9 cellular contexts compared by ENCODE assay signal in genomic region chr11:133134561-133135173, GRCh38.
DNase-seq lines count a peak whose midpoint lies in the region; ATAC-seq and TF ChIP-seq lines count a peak whose summit lies in the region.
"Had no signal": no experiment of that assay in that cellular context is flagged by ENCODE, and none has a peak within 500 bp of the region (broad histone marks: within the 10 kb centered on the region; RNA-seq: fewer than 3 reads in every experiment).

No MANE protein-coding gene starts in this region.

- DNase-seq in DMS53 treated with DMSO at 0.1 percent for 48 hours (lab: John Stamatoyannopoulos, UW; ENCODE audit: unreplicated experiment) (peak; percentile 58), NCI-H510A (lab: John Stamatoyannopoulos, UW) (peak; percentile 5), glutamatergic neuron (peak; percentile 80), putamen (ENCODE audit: low spot score) (peak; percentile 66), NCI-H187 treated with DMSO at 0.1 percent for 48 hours (lab: John Stamatoyannopoulos, UW) (no peak)
- peak; percentile 38 to 55 for DNase-seq in activated T-cell treated with anti-CD3 and anti-CD28 coated beads, Interleukin-2, amount 50 U/mL, for 72 hours
- DNase-seq: activated T-cell treated with anti-CD3 and anti-CD28 coated beads, Interleukin-2, amount 50 U/mL, for 4 hours had no signal

- no peak overlapping the region for H3K27ac Mint-ChIP-seq in activated T-cell treated with anti-CD3 and anti-CD28 coated beads, Interleukin-2, amount 50 U/mL, for 72 hours
- peak overlapping the region; percentile 36 for H3K27ac Mint-ChIP-seq in glutamatergic neuron (ENCODE audit: unreplicated experiment)

- no peak overlapping the region for H3K4me3 Mint-ChIP-seq in activated T-cell treated with anti-CD3 and anti-CD28 coated beads, Interleukin-2, amount 50 U/mL, for 72 hours
- H3K4me3 Mint-ChIP-seq in glutamatergic neuron (ENCODE audit: unreplicated experiment), result no peak overlapping the region
- H3K4me3 Mint-ChIP-seq: activated T-cell treated with anti-CD3 and anti-CD28 coated beads, Interleukin-2, amount 50 U/mL, for 4 hours had no signal

- H3K9me3 Mint-ChIP-seq in activated T-cell treated with anti-CD3 and anti-CD28 coated beads, Interleukin-2, amount 50 U/mL, for 72 hours, result no peaks in the 10 kb centered on the region
- no peaks in the 10 kb centered on the region for H3K9me3 Mint-ChIP-seq in glutamatergic neuron (ENCODE audit: unreplicated experiment)
- H3K9me3 Mint-ChIP-seq: activated T-cell treated with anti-CD3 and anti-CD28 coated beads, Interleukin-2, amount 50 U/mL, for 4 hours had no signal

- H3K4me1 Mint-ChIP-seq in activated T-cell treated with anti-CD3 and anti-CD28 coated beads, Interleukin-2, amount 50 U/mL, for 72 hours (ENCODE audit: low read depth), result no peaks in the 10 kb centered on the region
- H3K4me1 Mint-ChIP-seq in glutamatergic neuron (ENCODE audit: low read depth, unreplicated experiment), result peaks cover 16% of the 10 kb centered on the region

- ATAC-seq in GM19395 (IDR thresholded peaks at IDR 0.05; ENCODE audit: unreplicated experiment) (peak; percentile 97), HG03342 (IDR thresholded peaks at IDR 0.05; ENCODE audit: unreplicated experiment) (peak; percentile 97)
- ATAC-seq in activated T-cell treated with anti-CD3 and anti-CD28 coated beads, Interleukin-2, amount 50 U/mL, for 72 hours (replicated peaks in 1 of 2), result peak in 1 of 2 donors; percentile 41

- peak; percentile 97 for TF ChIP-seq CTCF in glutamatergic neuron (IDR thresholded peaks at IDR 0.05; ENCODE audit: partially characterized antibody, unreplicated experiment)

- no peaks in the 10 kb centered on the region for H3K27me3 Mint-ChIP-seq in activated T-cell treated with anti-CD3 and anti-CD28 coated beads, Interleukin-2, amount 50 U/mL, for 72 hours (ENCODE audit: low read depth)
- no peaks in the 10 kb centered on the region for H3K27me3 Mint-ChIP-seq in glutamatergic neuron (ENCODE audit: unreplicated experiment)

- H3K36me3 Mint-ChIP-seq in activated T-cell treated with anti-CD3 and anti-CD28 coated beads, Interleukin-2, amount 50 U/mL, for 72 hours (ENCODE audit: insufficient read depth in 2 of 2), result no peaks in the 10 kb centered on the region
- no peaks in the 10 kb centered on the region for H3K36me3 Mint-ChIP-seq in glutamatergic neuron (ENCODE audit: unreplicated experiment)
